1 cellular context compared by ENCODE assay signal in genomic region chrX:46903458-46904242, GRCh38.
A peak's percentile ranks its signal among the peaks of the same experiment; 100 is the strongest.
TF ChIP-seq lines count a peak whose summit lies in the region.

No MANE protein-coding gene starts in this region.

TF ChIP-seq in HEK293, 187 proteins besides CTCF, POLR2A, EP300 and RAD21 (continued from another document):
- TF ChIP-seq, protein P1, sequence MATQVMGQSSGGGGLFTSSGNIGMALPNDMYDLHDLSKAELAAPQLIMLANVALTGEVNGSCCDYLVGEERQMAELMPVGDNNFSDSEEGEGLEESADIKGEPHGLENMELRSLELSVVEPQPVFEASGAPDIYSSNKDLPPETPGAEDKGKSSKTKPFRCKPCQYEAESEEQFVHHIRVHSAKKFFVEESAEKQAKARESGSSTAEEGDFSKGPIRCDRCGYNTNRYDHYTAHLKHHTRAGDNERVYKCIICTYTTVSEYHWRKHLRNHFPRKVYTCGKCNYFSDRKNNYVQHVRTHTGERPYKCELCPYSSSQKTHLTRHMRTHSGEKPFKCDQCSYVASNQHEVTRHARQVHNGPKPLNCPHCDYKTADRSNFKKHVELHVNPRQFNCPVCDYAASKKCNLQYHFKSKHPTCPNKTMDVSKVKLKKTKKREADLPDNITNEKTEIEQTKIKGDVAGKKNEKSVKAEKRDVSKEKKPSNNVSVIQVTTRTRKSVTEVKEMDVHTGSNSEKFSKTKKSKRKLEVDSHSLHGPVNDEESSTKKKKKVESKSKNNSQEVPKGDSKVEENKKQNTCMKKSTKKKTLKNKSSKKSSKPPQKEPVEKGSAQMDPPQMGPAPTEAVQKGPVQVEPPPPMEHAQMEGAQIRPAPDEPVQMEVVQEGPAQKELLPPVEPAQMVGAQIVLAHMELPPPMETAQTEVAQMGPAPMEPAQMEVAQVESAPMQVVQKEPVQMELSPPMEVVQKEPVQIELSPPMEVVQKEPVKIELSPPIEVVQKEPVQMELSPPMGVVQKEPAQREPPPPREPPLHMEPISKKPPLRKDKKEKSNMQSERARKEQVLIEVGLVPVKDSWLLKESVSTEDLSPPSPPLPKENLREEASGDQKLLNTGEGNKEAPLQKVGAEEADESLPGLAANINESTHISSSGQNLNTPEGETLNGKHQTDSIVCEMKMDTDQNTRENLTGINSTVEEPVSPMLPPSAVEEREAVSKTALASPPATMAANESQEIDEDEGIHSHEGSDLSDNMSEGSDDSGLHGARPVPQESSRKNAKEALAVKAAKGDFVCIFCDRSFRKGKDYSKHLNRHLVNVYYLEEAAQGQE (tag by site-specific recombination; IDR thresholded peaks at IDR 0.05) = peak; percentile 76
- TF ChIP-seq, protein P2, sequence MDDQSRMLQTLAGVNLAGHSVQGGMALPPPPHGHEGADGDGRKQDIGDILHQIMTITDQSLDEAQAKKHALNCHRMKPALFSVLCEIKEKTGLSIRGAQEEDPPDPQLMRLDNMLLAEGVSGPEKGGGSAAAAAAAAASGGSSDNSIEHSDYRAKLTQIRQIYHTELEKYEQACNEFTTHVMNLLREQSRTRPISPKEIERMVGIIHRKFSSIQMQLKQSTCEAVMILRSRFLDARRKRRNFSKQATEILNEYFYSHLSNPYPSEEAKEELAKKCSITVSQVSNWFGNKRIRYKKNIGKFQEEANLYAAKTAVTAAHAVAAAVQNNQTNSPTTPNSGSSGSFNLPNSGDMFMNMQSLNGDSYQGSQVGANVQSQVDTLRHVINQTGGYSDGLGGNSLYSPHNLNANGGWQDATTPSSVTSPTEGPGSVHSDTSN (CRISPR knock-in tag; IDR thresholded peaks at IDR 0.05) = peak; percentile 49; the same call in 1 of the 2 replicates
- TF ChIP-seq, protein P3, sequence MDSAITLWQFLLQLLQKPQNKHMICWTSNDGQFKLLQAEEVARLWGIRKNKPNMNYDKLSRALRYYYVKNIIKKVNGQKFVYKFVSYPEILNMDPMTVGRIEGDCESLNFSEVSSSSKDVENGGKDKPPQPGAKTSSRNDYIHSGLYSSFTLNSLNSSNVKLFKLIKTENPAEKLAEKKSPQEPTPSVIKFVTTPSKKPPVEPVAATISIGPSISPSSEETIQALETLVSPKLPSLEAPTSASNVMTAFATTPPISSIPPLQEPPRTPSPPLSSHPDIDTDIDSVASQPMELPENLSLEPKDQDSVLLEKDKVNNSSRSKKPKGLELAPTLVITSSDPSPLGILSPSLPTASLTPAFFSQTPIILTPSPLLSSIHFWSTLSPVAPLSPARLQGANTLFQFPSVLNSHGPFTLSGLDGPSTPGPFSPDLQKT (IDR thresholded peaks at IDR 0.05; ENCODE audit: borderline replicate concordance, low read depth, low read length) = no peak
- TF ChIP-seq ZIC2 (tag by site-specific recombination; IDR thresholded peaks at IDR 0.05) (peak; percentile 100), HOXC10 (CRISPR knock-in tag; IDR thresholded peaks at IDR 0.05) (0 out of 2 replicates have a peak, but pooled peaks have one; percentile 33), GLIS1 (tag by site-specific recombination; IDR thresholded peaks at IDR 0.05) (0 out of 2 replicates have a peak, but pooled peaks have one; percentile 24), ZNF514 (tag by site-specific recombination; IDR thresholded peaks at IDR 0.05) (no peak), ZNF76 (tag by site-specific recombination; IDR thresholded peaks at IDR 0.05; ENCODE audit: borderline replicate concordance, low read depth) (peak; percentile 45; the same call in 1 of the 2 replicates), ZNF341 (tag by site-specific recombination; IDR thresholded peaks at IDR 0.05; ENCODE audit: low read depth) (peak; percentile 74), ZNF423 (tag by site-specific recombination; IDR thresholded peaks at IDR 0.05) (peak; percentile 72; the same call in 1 of the 2 replicates), PRDM1 (tag by site-specific recombination; IDR thresholded peaks at IDR 0.05) (peak; percentile 29)
- TF ChIP-seq, protein P4, sequence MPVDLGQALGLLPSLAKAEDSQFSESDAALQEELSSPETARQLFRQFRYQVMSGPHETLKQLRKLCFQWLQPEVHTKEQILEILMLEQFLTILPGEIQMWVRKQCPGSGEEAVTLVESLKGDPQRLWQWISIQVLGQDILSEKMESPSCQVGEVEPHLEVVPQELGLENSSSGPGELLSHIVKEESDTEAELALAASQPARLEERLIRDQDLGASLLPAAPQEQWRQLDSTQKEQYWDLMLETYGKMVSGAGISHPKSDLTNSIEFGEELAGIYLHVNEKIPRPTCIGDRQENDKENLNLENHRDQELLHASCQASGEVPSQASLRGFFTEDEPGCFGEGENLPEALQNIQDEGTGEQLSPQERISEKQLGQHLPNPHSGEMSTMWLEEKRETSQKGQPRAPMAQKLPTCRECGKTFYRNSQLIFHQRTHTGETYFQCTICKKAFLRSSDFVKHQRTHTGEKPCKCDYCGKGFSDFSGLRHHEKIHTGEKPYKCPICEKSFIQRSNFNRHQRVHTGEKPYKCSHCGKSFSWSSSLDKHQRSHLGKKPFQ (tag by site-specific recombination; IDR thresholded peaks at IDR 0.05) = peak; percentile 56; the same call in 1 of the 2 replicates
- TF ChIP-seq, protein P5, sequence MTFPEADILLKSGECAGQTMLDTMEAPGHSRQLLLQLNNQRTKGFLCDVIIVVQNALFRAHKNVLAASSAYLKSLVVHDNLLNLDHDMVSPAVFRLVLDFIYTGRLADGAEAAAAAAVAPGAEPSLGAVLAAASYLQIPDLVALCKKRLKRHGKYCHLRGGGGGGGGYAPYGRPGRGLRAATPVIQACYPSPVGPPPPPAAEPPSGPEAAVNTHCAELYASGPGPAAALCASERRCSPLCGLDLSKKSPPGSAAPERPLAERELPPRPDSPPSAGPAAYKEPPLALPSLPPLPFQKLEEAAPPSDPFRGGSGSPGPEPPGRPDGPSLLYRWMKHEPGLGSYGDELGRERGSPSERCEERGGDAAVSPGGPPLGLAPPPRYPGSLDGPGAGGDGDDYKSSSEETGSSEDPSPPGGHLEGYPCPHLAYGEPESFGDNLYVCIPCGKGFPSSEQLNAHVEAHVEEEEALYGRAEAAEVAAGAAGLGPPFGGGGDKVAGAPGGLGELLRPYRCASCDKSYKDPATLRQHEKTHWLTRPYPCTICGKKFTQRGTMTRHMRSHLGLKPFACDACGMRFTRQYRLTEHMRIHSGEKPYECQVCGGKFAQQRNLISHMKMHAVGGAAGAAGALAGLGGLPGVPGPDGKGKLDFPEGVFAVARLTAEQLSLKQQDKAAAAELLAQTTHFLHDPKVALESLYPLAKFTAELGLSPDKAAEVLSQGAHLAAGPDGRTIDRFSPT (tag by site-specific recombination; IDR thresholded peaks at IDR 0.05) = peak; percentile 23; the same call in 1 of the 2 replicates
